ENCODE assay signal across 8 cellular contexts in the genomic region with DNA sequence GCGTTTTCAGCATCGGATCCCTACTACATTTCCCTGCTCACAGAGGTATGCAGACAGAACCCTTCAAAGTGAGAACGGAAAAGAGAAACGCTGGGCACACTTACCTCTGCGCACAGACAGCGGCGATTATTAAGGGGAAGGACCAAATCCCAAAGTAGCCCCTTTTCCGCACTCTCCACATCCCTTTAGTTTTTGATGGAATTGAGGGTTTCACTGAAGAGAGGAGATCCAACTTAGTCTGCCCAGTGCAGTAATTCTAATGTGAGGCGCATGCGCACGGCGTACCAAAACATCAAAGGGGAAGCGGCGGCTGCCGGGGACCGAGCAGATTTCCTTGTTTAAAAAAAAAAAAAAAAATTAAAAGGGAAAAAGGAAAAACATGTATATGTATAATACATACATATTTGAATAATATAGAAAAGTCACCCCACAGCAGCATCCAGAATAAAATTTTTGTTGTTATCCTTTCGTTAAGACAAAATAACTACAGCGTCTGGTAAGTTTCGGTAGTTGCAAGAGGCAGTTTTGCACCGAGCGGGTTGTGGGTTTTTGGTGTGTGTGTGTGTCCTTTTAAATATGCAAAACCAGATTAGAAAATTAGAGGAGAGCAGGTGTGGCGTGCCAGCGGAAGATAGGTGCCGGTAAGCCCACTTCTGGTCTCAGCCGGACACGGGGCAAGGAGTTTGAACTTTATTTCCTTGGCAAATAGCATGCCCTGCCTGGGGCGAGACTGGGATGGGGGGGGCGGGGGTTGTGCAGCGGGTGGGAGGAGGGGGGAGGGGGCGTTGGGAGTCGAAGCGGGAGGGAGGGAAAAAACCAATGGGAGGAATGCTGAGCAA.
A peak's percentile ranks its signal among the peaks of the same experiment; 100 is the strongest.
DNase-seq lines count a peak whose midpoint lies in the region; ATAC-seq and TF ChIP-seq lines count a peak whose summit lies in the region.

Gene GABRB2 (minus strand): TSS at position 263 of the 839 bp plus-strand sequence. CDS start 82 bp downstream, at position 181.

- H3K36me3 ChIP-seq in OCI-LY3 (replicated peaks; ENCODE audit: low read depth, low read length): no peaks in the 10 kb centered on the region

- no peak within 1 kb of the TSS for H3K27ac ChIP-seq in OCI-LY3 (ENCODE audit: low read length)

- no peak for TF ChIP-seq CTCF in OCI-LY3 (IDR thresholded peaks at IDR 0.05; ENCODE audit: low read depth, low read length)

- peak; percentile 24 for DNase-seq in CMK (ENCODE audit: low read depth)
- DNase-seq in cerebellar cortex (ENCODE audit: low spot score): peak; percentile 83
- DNase-seq in kidney glomerular epithelial cell (lab: John Stamatoyannopoulos, UW): peak; percentile 37
- peak; percentile 56 for DNase-seq in stimulated activated CD4-positive, alpha-beta T cell treated with anti-CD3 and anti-CD28 coated beads, Interleukin-15, amount 100 ng/mL, for 24 hours
- no peak for DNase-seq in NAMALWA (ENCODE audit: low spot score)

- peak within 1 kb of the TSS; percentile 93 for H2AFZ ChIP-seq in OCI-LY3 (ENCODE audit: low read depth, low read length)

- H3K9ac ChIP-seq in OCI-LY3 (ENCODE audit: low read length): peak within 1 kb of the TSS; percentile 41

- no peaks in the 10 kb centered on the region for H3K9me3 ChIP-seq in OCI-LY3 (ENCODE audit: insufficient read depth, low read length)

- H3K4me2 ChIP-seq in OCI-LY3 (ENCODE audit: low read length): peak within 1 kb of the TSS; percentile 83

- H3K4me3 ChIP-seq in OCI-LY3 (ENCODE audit: low read length): peak within 1 kb of the TSS; percentile 81

- 0 out of 2 replicates have a peak, but pooled peaks cover 4% of the 10 kb centered on the region for H3K27me3 ChIP-seq in OCI-LY3 (ENCODE audit: low read depth, low read length)

- no peaks in the 10 kb centered on the region for H4K20me1 ChIP-seq in OCI-LY3 (ENCODE audit: insufficient read depth, low read length)

- H3K79me2 ChIP-seq in OCI-LY3 (ENCODE audit: low read length): no peaks in the 10 kb centered on the region

- peaks cover 7% of the 10 kb centered on the region; the same call in 1 of the 2 replicates for H3K4me1 ChIP-seq in OCI-LY3 (ENCODE audit: low read length)

- peak; percentile 75 for ATAC-seq in GM18907 (IDR thresholded peaks at IDR 0.05; ENCODE audit: unreplicated experiment)
- peak; percentile 63 for ATAC-seq in HG03103 (IDR thresholded peaks at IDR 0.05; ENCODE audit: low read depth, unreplicated experiment)
